19 cellular contexts compared by ENCODE assay signal in the genomic region with DNA sequence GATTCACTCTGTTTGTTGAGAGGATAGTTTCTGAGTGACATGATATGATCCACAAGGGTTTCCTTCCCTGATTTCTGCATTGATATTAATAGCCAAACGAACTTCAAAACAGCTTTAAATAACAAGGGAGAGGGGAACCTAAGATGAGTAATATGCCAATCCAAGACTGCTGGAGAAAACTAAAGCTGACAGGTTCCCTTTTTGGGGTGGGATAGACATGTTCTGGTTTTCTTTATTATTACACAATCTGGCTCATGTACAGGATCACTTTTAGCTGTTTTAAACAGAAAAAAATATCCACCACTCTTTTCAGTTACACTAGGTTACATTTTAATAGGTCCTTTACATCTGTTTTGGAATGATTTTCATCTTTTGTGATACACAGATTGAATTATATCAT.
"Had no signal": no experiment of that assay in that cellular context is flagged by ENCODE, and none has a peak within 500 bp of the region (broad histone marks: within the 10 kb centered on the region; RNA-seq: fewer than 3 reads in every experiment).

No MANE protein-coding gene starts in this region.

- H3K36me3 Mint-ChIP-seq: activated naive CD8-positive, alpha-beta T cell; natural killer cell had no signal

- H3K4me3 Mint-ChIP-seq: activated CD4-positive, alpha-beta T cell treated with anti-CD3 and anti-CD28 coated beads, Interleukin-2, amount 10 ng/mL, durations not matched to agents 7 days and 5 days; activated naive CD8-positive, alpha-beta T cell; activated T-cell treated with anti-CD3 and anti-CD28 coated beads, Interleukin-2, amount 50 U/mL, for 72 hours; natural killer cell; T-helper 2 cell treated with Interferon-gamma antibody and Interleukin-4, amounts not matched to agents 5 μg/mL and 100 μg/mL, for 36 hours had no signal

- H3K27ac Mint-ChIP-seq: activated CD4-positive, alpha-beta T cell treated with anti-CD3 and anti-CD28 coated beads, Interleukin-2, amount 10 ng/mL, durations not matched to agents 7 days and 5 days; activated naive CD8-positive, alpha-beta T cell; activated T-cell treated with anti-CD3 and anti-CD28 coated beads, Interleukin-2, amount 50 U/mL, for 72 hours; natural killer cell; T-helper 2 cell treated with Interferon-gamma antibody and Interleukin-4, amounts not matched to agents 5 μg/mL and 100 μg/mL, for 36 hours had no signal

- H3K9me3 ChIP-seq: breast epithelium, gastroesophageal sphincter, heart right ventricle, neutrophil, tibial nerve had no signal

- H3K4me3 ChIP-seq: breast epithelium, gastroesophageal sphincter, heart right ventricle, tibial nerve had no signal

- DNase-seq: activated CD4-positive, alpha-beta T cell treated with anti-CD3 and anti-CD28 coated beads, Interleukin-2, amount 10 ng/mL, durations not matched to agents 7 days and 5 days; activated CD8-positive, alpha-beta memory T cell treated with anti-CD3 and anti-CD28 coated beads, Interleukin-2, amount 50 U/mL, for 48 hours; activated gamma-delta T cell treated with Interleukin-2 at 50 U/mL for 16 hours; activated T-cell treated with anti-CD3 and anti-CD28 coated beads, Interleukin-2, amount 50 U/mL, for 72 hours; heart right ventricle; natural killer cell; posterior cingulate gyrus; right cardiac atrium; small intestine; stimulated activated CD4-positive, alpha-beta T cell treated with anti-CD3 and anti-CD28 coated beads, Interleukin-4, amount 100 ng/mL, for 24 hours; stimulated activated naive CD4-positive, alpha-beta T cell; substantia nigra had no signal

- H3K36me3 ChIP-seq: breast epithelium, gastroesophageal sphincter, heart right ventricle, neutrophil, tibial nerve had no signal

- H3K4me1 ChIP-seq: breast epithelium, gastroesophageal sphincter had no signal

- ATAC-seq: activated T-cell treated with anti-CD3 and anti-CD28 coated beads, Interleukin-2, amount 50 U/mL, for 72 hours; gastroesophageal sphincter; heart right ventricle; natural killer cell; right cardiac atrium had no signal

- H3K27ac ChIP-seq: breast epithelium, epithelial cell of prostate, gastroesophageal sphincter, heart right ventricle, neutrophil, tibial nerve had no signal

- H3K27me3 Mint-ChIP-seq: activated CD4-positive, alpha-beta T cell treated with anti-CD3 and anti-CD28 coated beads, Interleukin-2, amount 10 ng/mL, durations not matched to agents 7 days and 5 days had no signal

- H3K4me1 Mint-ChIP-seq: activated CD4-positive, alpha-beta T cell treated with anti-CD3 and anti-CD28 coated beads, Interleukin-2, amount 10 ng/mL, durations not matched to agents 7 days and 5 days; natural killer cell had no signal

- H3K9me3 Mint-ChIP-seq: activated CD4-positive, alpha-beta T cell treated with anti-CD3 and anti-CD28 coated beads, Interleukin-2, amount 10 ng/mL, durations not matched to agents 7 days and 5 days; natural killer cell; T-helper 2 cell treated with Interferon-gamma antibody and Interleukin-4, amounts not matched to agents 5 μg/mL and 100 μg/mL, for 36 hours had no signal

- H3K27me3 ChIP-seq: gastroesophageal sphincter, neutrophil, tibial nerve had no signal
